ENCODE assay signal across 7 cellular contexts in the genomic region with DNA sequence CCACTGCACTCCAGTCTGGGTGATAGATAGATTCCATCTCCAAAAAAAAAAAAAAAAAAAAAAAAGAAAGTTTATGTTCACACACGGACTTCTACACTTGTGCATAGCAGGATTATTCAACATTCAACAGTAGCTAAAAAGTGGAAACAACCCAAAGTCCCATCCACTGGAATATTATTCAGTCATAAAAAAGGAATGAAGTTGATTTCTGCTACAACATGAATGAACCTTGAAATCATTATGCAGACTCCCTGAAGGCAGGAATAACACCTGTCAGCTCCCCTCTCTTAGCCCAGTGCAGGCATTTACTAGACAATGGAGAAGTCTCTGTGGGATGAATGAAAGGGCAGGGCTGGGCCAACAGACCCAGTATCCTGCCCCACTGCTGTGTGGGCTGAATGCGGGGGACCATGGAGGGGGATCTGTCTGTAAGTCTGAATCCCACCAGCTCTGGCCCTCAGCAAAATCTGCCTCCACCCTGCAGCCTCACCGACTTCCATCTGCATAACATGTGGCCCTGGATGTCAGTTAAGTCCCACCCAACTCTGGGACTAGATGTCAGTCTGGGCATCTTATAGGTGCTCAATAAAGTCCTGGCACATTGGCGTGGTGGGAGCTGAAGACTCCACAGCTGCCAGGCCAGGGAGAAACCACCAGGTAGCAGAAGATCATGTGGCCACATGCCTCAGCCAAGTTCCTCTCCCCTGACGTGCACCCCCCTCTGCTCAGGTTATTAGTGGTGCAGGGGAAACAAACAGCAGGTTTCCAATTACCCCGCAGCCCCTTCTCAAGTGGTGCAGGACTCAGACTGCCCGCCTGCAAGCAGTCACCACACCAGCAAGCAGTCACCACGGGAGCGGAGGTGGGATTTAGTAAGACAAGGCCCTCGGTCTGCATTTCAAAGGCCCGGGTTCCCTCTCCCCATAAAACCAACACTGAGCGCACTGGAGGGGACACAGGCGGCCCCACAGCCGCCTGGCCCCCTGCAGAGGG. TPM values are rescaled to one million over a fixed set of nuclear protein-coding genes. Genes with fewer than 3 reads are reported as not detected.
A peak's percentile ranks its signal among the peaks of the same experiment; 100 is the strongest.
DNase-seq lines count a peak whose midpoint lies in the region; ATAC-seq and TF ChIP-seq lines count a peak whose summit lies in the region.

No MANE protein-coding gene starts in this region.

- no peaks in the 10 kb centered on the region for H3K27me3 ChIP-seq in stomach

- H3K27me3 Mint-ChIP-seq in activated B cell treated with CpG ODN at 0.5 μM for 24 hours: no peaks in the 10 kb centered on the region

- no peaks in the 10 kb centered on the region for H3K9me3 ChIP-seq in stomach

- no peaks in the 10 kb centered on the region for H3K9me3 Mint-ChIP-seq in activated B cell treated with CpG ODN at 0.5 μM for 24 hours

- peak; percentile 36 for DNase-seq in NAMALWA (ENCODE audit: low spot score)
- DNase-seq in activated B cell treated with CpG ODN at 0.5 μM for 24 hours: no peak
- peak; percentile 81 for DNase-seq in iPS-NIHi7 (ENCODE audit: extremely low spot score)
- no peak for DNase-seq in stomach
- no peak for DNase-seq in ACHN
- no peak for DNase-seq in stimulated activated CD4-positive, alpha-beta T cell treated with anti-CD3 and anti-CD28 coated beads, Interleukin-4, amount 100 ng/mL, for 4 hours
- DNase-seq in NCI-H1436 (lab: John Stamatoyannopoulos, UW): no peak

- no peak overlapping the region for H3K4me3 ChIP-seq in stomach

- CTCF ChIA-PET in activated B cell treated with CpG ODN at 0.5 μM for 24 hours (lab: Charles Lee): interaction anchor here (0.8 to 12.6 kb wide), 8 partner anchors 10 to 270 kb away, joined by 3 to 336 read pairs (median 5); no protein-coding TSS in a partner anchor

- POLR2A ChIA-PET in activated B cell treated with CpG ODN at 0.5 μM for 24 hours (lab: Charles Lee): interaction anchor here (0.6 to 13.9 kb wide), 12 partner anchors 10 to 242 kb away, joined by 3 to 561 read pairs (median 4); partner anchors contain the start of gene ZFP36L2

- H3K36me3 Mint-ChIP-seq in activated B cell treated with CpG ODN at 0.5 μM for 24 hours (ENCODE audit: low read depth): peaks cover 11% of the 10 kb centered on the region

- TF ChIP-seq POLR2A in stomach (IDR thresholded peaks at IDR 0.05): no peak

- intact Hi-C loops in activated B cell treated with CpG ODN at 0.5 μM for 24 hours (cut with micrococcal nuclease) (loop anchor here (1.0 kb wide), 1 partner anchor 9 kb away; the partner anchor contains the start of gene ZFP36L2), stomach (cut with DNase I; ENCODE audit: low total_unique reads) (no loop called here)

- H3K4me1 ChIP-seq in stomach: peaks cover 39 to 60% (median 52%) of the 10 kb centered on the region in 4 donors

- H3K4me1 Mint-ChIP-seq in activated B cell treated with CpG ODN at 0.5 μM for 24 hours: peaks cover 70% of the 10 kb centered on the region

- peak overlapping the region; percentile 96 to 99 (median 98) for H3K27ac ChIP-seq in stomach

- 47 to 54% (median 49%) methylated on average over 13 to 14 of the region's 14 CpGs for WGBS in stomach, 5 donors

- H3K36me3 ChIP-seq in stomach: peaks cover 0 to 2% (median under 1%) of the 10 kb centered on the region in 4 donors

- ATAC-seq in activated B cell treated with CpG ODN at 0.5 μM for 24 hours (ENCODE audit: low read depth): no peak

- no peak for TF ChIP-seq EP300 in stomach (IDR thresholded peaks at IDR 0.05)

- H3K4me3 Mint-ChIP-seq in activated B cell treated with CpG ODN at 0.5 μM for 24 hours: peak overlapping the region; percentile 92

- in situ Hi-C loops in ACHN (cut with HindIII; ENCODE audit: low pct_ligation_motif_present, low pct_unique_long_range_greater_than_20kb, low sequenced_read_pairs): no loop called here

- no peak for TF ChIP-seq CTCF in activated B cell treated with CpG ODN at 0.5 μM for 24 hours (IDR thresholded peaks at IDR 0.05)
- TF ChIP-seq CTCF in stomach (IDR thresholded peaks at IDR 0.05): no peak

- peak overlapping the region; percentile 99 for H3K27ac Mint-ChIP-seq in activated B cell treated with CpG ODN at 0.5 μM for 24 hours

RNA-seq across cellular contexts. Expression of gene ZFP36L2, which starts 8.9 kb away (rescaled TPM):
- total RNA-seq in activated B cell treated with CpG ODN at 0.5 μM for 24 hours: 56.7 and 62.1 TPM in 2 replicates
- total RNA-seq in stomach: 100 to 1,000 TPM in 3 of 5 donors, 10 to 100 TPM in 2; 49.1 to 189 (median 109) TPM
- 10 to 100 TPM; 43.7 to 89.2 (median 44.0) TPM for polyA plus RNA-seq in stomach

Comparison
In these comparisons a context has a peak if more than half of its experiments do, and no peak if none do; other contexts are left out.
1. DNase-seq: peak in NAMALWA (single experiment) and iPS-NIHi7 (single experiment); none in activated B cell treated with CpG ODN at 0.5 μM for 24 hours (single experiment), stomach (single experiment), ACHN (single experiment), stimulated activated CD4-positive, alpha-beta T cell treated with anti-CD3 and anti-CD28 coated beads, Interleukin-4, amount 100 ng/mL, for 4 hours (0 of 2) and NCI-H1436 (single experiment).